Comparison of ENCODE assay signal across 7 cellular contexts in genomic region chrX:49072712-49073095, GRCh38. TPM values are rescaled to one million over a fixed set of nuclear protein-coding genes. Genes with fewer than 3 reads are reported as not detected.
DNase-seq lines count a peak whose midpoint lies in the region; ATAC-seq and TF ChIP-seq lines count a peak whose summit lies in the region.
"Had no signal": no experiment of that assay in that cellular context is flagged by ENCODE, and none has a peak within 500 bp of the region (broad histone marks: within the 10 kb centered on the region; RNA-seq: fewer than 3 reads in every experiment).

No MANE protein-coding gene starts in this region.

- H3K27me3 ChIP-seq in H7 (ENCODE audit: control insufficient read depth, insufficient read depth, low read length) (no peaks in the 10 kb centered on the region; the same call in 1 of the 2 replicates), neuronal stem cell (ENCODE audit: control insufficient read depth in 3 of 3, insufficient read depth in 3 of 3, low read depth in 1 of 3, low read length in 3 of 3) (no peaks in the 10 kb centered on the region)

- WGBS in neuronal stem cell (ENCODE audit: extremely low coverage in 2 of 2, insufficient read length in 2 of 2, insufficient replicate concordance in 1 of 2), 2 donors = no CpG with 5 or more reads among the region's 10 CpGs

- H2BK120ac ChIP-seq in neuronal stem cell (ENCODE audit: low read depth, low read length) = no peak overlapping the region

- ATAC-seq in HG03432 (IDR thresholded peaks at IDR 0.05; ENCODE audit: unreplicated experiment) = no peak

- H2AFZ ChIP-seq in neuronal stem cell (ENCODE audit: low read length) = no peak overlapping the region

- H4K8ac ChIP-seq in neuronal stem cell (ENCODE audit: low read depth, low read length) = no peak overlapping the region

- H2BK5ac ChIP-seq in neuronal stem cell (ENCODE audit: low read length) = no peak overlapping the region

- TF ChIP-seq CTCF in astrocyte of the spinal cord (IDR thresholded peaks at IDR 0.05; ENCODE audit: low read depth, low read length) = no peak

- H3K4me1 ChIP-seq in neuronal stem cell (ENCODE audit: control insufficient read depth in 2 of 2, insufficient read depth in 1 of 2, low read depth in 1 of 2, low read length in 2 of 2) = peaks cover 0 to 2% of the 10 kb centered on the region in 2 donors

- peak overlapping the region; percentile 60 for H3K9ac ChIP-seq in neuronal stem cell (ENCODE audit: low read depth, low read length, poor library complexity)

- DNase-seq in H7 (peak; percentile 70), astrocyte of the spinal cord (ENCODE audit: low read depth, low spot score) (no peak), neuronal stem cell (ENCODE audit: low spot score) (no peak), HEK293T (ENCODE audit: extremely low spot score) (no peak), HUDEP-2 (lab: John Stamatoyannopoulos, UW; ENCODE audit: unreplicated experiment in 76 of 76) (no peak)
- DNase-seq: NCI-H187 treated with DMSO at 0.1 percent for 48 hours had no signal

- peak overlapping the region; percentile 62 for H3K4me2 ChIP-seq in neuronal stem cell (ENCODE audit: insufficient read depth, low read length, poor library complexity, severe bottlenecking)

- no peaks in the 10 kb centered on the region; the same call in none of the 2 replicates for H3K36me3 ChIP-seq in H7 (replicated peaks; ENCODE audit: control insufficient read depth, insufficient read depth, low read length)
- H3K36me3 ChIP-seq in neuronal stem cell (replicated peaks in 1 of 2; ENCODE audit: control insufficient read depth in 2 of 2, insufficient read depth in 2 of 2, low read length in 2 of 2) = peaks cover 0 to 31% of the 10 kb centered on the region in 2 donors

- no peaks in the 10 kb centered on the region for H3K9me3 ChIP-seq in neuronal stem cell (replicated peaks in 1 of 2; ENCODE audit: control insufficient read depth in 2 of 2, insufficient read depth in 1 of 2, low read depth in 1 of 2, low read length in 2 of 2)

- POLR2A ChIA-PET in HEK293T (lab: Yijun Ruan, JAX) = no interaction called here

- CTCF ChIA-PET in HEK293T (lab: Yijun Ruan, JAX) = no interaction called here

- peak overlapping the region; percentile 35 for H2AK5ac ChIP-seq in neuronal stem cell (ENCODE audit: low read depth, low read length)

- peaks cover 3% of the 10 kb centered on the region for H3K79me1 ChIP-seq in neuronal stem cell (ENCODE audit: low read depth, low read length)

- no peak overlapping the region for H3K23ac ChIP-seq in neuronal stem cell (ENCODE audit: low read depth, low read length, poor library complexity)

- no peak overlapping the region for H3K27ac ChIP-seq in neuronal stem cell (replicated peaks; ENCODE audit: low read length)

- H4K91ac ChIP-seq in neuronal stem cell (ENCODE audit: low read depth, low read length, poor library complexity) = no peak overlapping the region

- H3K4ac ChIP-seq in neuronal stem cell (ENCODE audit: low read length) = no peak overlapping the region

- no peak overlapping the region for H3K18ac ChIP-seq in neuronal stem cell (ENCODE audit: low read length)

- H3K4me3 ChIP-seq in H7 (ENCODE audit: insufficient read depth, low read depth, low read length) (peak overlapping the region; percentile 60), astrocyte of the spinal cord (ENCODE audit: low read depth, low read length) (peak overlapping the region; percentile 74), neuronal stem cell (ENCODE audit: low read length in 2 of 2) (peak overlapping the region; percentile 88 to 95)

- in situ Hi-C loops in astrocyte of the spinal cord (cut with HindIII; ENCODE audit: low sequenced_read_pairs) = no loop called here

- no peak overlapping the region for H2BK12ac ChIP-seq in neuronal stem cell (ENCODE audit: low read length)

- H2BK15ac ChIP-seq in neuronal stem cell (ENCODE audit: low read length) = no peak overlapping the region

- H3K14ac ChIP-seq in neuronal stem cell (ENCODE audit: low read length) = no peak overlapping the region

TF ChIP-seq in HEK293T, 16 proteins besides CTCF, POLR2A, EP300 and RAD21:
- no peak for TF ChIP-seq ZNF384 (IDR thresholded peaks at IDR 0.05)
- no peak for TF ChIP-seq TARDBP (IDR thresholded peaks at IDR 0.05)
- no peak for TF ChIP-seq L3MBTL2 (conservative IDR thresholded peaks at IDR 0.05)
- TF ChIP-seq SUZ12 (IDR thresholded peaks at IDR 0.05) = no peak
- TF ChIP-seq SP1 (IDR thresholded peaks at IDR 0.05) = no peak
- TF ChIP-seq PKNOX1 (IDR thresholded peaks at IDR 0.05) = no peak
- no peak for TF ChIP-seq FOXK2 (IDR thresholded peaks at IDR 0.05)
- TF ChIP-seq BHLHE40 (IDR thresholded peaks at IDR 0.05; ENCODE audit: borderline replicate concordance) = no peak
- no peak for TF ChIP-seq ARNT (IDR thresholded peaks at IDR 0.05)
- TF ChIP-seq FOXA1 (IDR thresholded peaks at IDR 0.05) = no peak
- no peak for TF ChIP-seq LEF1 (IDR thresholded peaks at IDR 0.05; ENCODE audit: borderline replicate concordance)
- TF ChIP-seq ELF4 (IDR thresholded peaks at IDR 0.05) = no peak
- no peak for TF ChIP-seq HDGF (IDR thresholded peaks at IDR 0.05; ENCODE audit: borderline replicate concordance)
- no peak for TF ChIP-seq FOXM1 (IDR thresholded peaks at IDR 0.05; ENCODE audit: borderline replicate concordance)
- TF ChIP-seq CTBP1 (IDR thresholded peaks at IDR 0.05; ENCODE audit: borderline replicate concordance) = no peak
- TF ChIP-seq NFRKB (IDR thresholded peaks at IDR 0.05) = no peak

RNA-seq across cellular contexts. Expression of gene PRAF2, which starts 1.1 kb away (rescaled TPM):
- total RNA-seq in H7 (2014; rRNA removed; shearing (Covaris generic)) = 6.3 and 6.7 TPM in 2 replicates
- polyA plus RNA-seq in neuronal stem cell (2013, experiment 1 of 2) = 91.4 TPM
- 93.5 TPM for polyA plus RNA-seq in neuronal stem cell (2013, experiment 2 of 2)

RNA-seq across cellular contexts. Expression of gene WDR45, which starts 7.0 kb away (rescaled TPM):
- 28.5 and 33.6 TPM in 2 replicates for total RNA-seq in H7 (2014; rRNA removed; shearing (Covaris generic))
- polyA plus RNA-seq in neuronal stem cell (2013, experiment 1 of 2) = 17.0 TPM
- 16.8 TPM for polyA plus RNA-seq in neuronal stem cell (2013, experiment 2 of 2)

RNA-seq across cellular contexts. Expression of gene CCDC120, which starts 13.9 kb away (rescaled TPM):
- total RNA-seq in H7 (2014; rRNA removed; shearing (Covaris generic)) = 4.7 and 5.8 TPM in 2 replicates
- polyA plus RNA-seq in neuronal stem cell (2013, experiment 1 of 2) = 5.3 TPM
- polyA plus RNA-seq in neuronal stem cell (2013, experiment 2 of 2) = 5.6 TPM

RNA-seq across cellular contexts. Expression of gene TFE3, which starts 29.5 kb away (rescaled TPM):
- total RNA-seq in H7 (2014; rRNA removed; shearing (Covaris generic)) = 41.6 and 45.9 TPM in 2 replicates
- polyA plus RNA-seq in neuronal stem cell (2013, experiment 1 of 2) = 25.5 TPM
- 25.7 TPM for polyA plus RNA-seq in neuronal stem cell (2013, experiment 2 of 2)

RNA-seq across cellular contexts. Expression of gene GPKOW, which starts 50.8 kb away (rescaled TPM):
- total RNA-seq in H7 (2014; rRNA removed; shearing (Covaris generic)) = 24.4 and 31.4 TPM in 2 replicates
- polyA plus RNA-seq in neuronal stem cell (2013, experiment 1 of 2) = 15.7 TPM
- polyA plus RNA-seq in neuronal stem cell (2013, experiment 2 of 2) = 15.6 TPM
